ENCODE assay signal across 8 cellular contexts in genomic region chr14:52068741-52069616, GRCh38. TPM values are rescaled to one million over a fixed set of nuclear protein-coding genes. Genes with fewer than 3 reads are reported as not detected.
DNase-seq lines count a peak whose midpoint lies in the region; ATAC-seq and TF ChIP-seq lines count a peak whose summit lies in the region.

Gene NID2, minus strand, starts transcription at chr14:52069059. Its CDS starts 65 bp downstream, at chr14:52068994.

- H3K4me3 Mint-ChIP-seq in activated CD4-positive, alpha-beta T cell treated with anti-CD3 and anti-CD28 coated beads, Interleukin-2, amount 10 ng/mL, durations not matched to agents 24 days and 14 days = peak within 1 kb of the TSS; percentile 68

- TF ChIP-seq CTCF in BJ (IDR thresholded peaks at IDR 0.05; ENCODE audit: insufficient read depth, low read depth, low read length) (0 out of 2 replicates have a peak, but pooled peaks have one; percentile 8), liver (IDR thresholded peaks at IDR 0.05; ENCODE audit: low read depth, low read length, missing input control) (no peak)

- H3K9me3 ChIP-seq in ectodermal cell (ENCODE audit: control insufficient read depth, low read length) (no peaks in the 10 kb centered on the region), liver (ENCODE audit: control insufficient read depth in 4 of 4, low read length in 3 of 4) (no peaks in the 10 kb centered on the region)

- intact Hi-C loops in activated CD4-positive, alpha-beta T cell treated with anti-CD3 and anti-CD28 coated beads, Interleukin-2, amount 10 ng/mL, durations not matched to agents 24 days and 14 days (cut with micrococcal nuclease) = loop anchor here (10.0 kb wide), 1 partner anchor 196 kb away; the partner anchor contains the start of gene PTGDR

- no peak within 1 kb of the TSS for H3K27ac Mint-ChIP-seq in activated CD4-positive, alpha-beta T cell treated with anti-CD3 and anti-CD28 coated beads, Interleukin-2, amount 10 ng/mL, durations not matched to agents 24 days and 14 days

- peaks cover 3% of the 10 kb centered on the region for H3K4me1 ChIP-seq in ectodermal cell (ENCODE audit: control insufficient read depth, insufficient read depth, low read length)
- H3K4me1 ChIP-seq in liver (ENCODE audit: control insufficient read depth in 4 of 4, insufficient read depth in 4 of 4, low read length in 3 of 4) = peaks cover 4 to 17% (median 8%) of the 10 kb centered on the region in 4 donors

- H3K4me3 ChIP-seq in BJ (ENCODE audit: low read depth, low read length) = peak within 1 kb of the TSS; percentile 89
- peak within 1 kb of the TSS; percentile 65 for H3K4me3 ChIP-seq in ectodermal cell (ENCODE audit: insufficient read depth, low read depth, low read length)
- peak within 1 kb of the TSS in 2 of 3 donors; percentile 43 to 56 for H3K4me3 ChIP-seq in liver (ENCODE audit: low read depth in 1 of 3, low read length in 3 of 3)

- peaks cover 59% of the 10 kb centered on the region for H3K27me3 Mint-ChIP-seq in activated CD4-positive, alpha-beta T cell treated with anti-CD3 and anti-CD28 coated beads, Interleukin-2, amount 10 ng/mL, durations not matched to agents 24 days and 14 days

- WGBS in ectodermal cell, 2 experiments = 0% methylated on average over 75 of the region's 75 CpGs
- WGBS in liver = 2% methylated on average over 75 of the region's 75 CpGs

- H3K4me1 Mint-ChIP-seq in activated CD4-positive, alpha-beta T cell treated with anti-CD3 and anti-CD28 coated beads, Interleukin-2, amount 10 ng/mL, durations not matched to agents 24 days and 14 days = peaks cover 17% of the 10 kb centered on the region

- H3K36me3 ChIP-seq in BJ (ENCODE audit: control insufficient read depth, insufficient read depth, low read length) (peaks cover 2% of the 10 kb centered on the region; the same call in 1 of the 2 replicates), ectodermal cell (ENCODE audit: control insufficient read depth, insufficient read depth, low read length) (no peaks in the 10 kb centered on the region), liver (ENCODE audit: control insufficient read depth in 4 of 4, insufficient read depth in 3 of 4, low read depth in 1 of 4, low read length in 3 of 4) (no peaks in the 10 kb centered on the region)

- peak; percentile 42 for ATAC-seq in HG02852 (IDR thresholded peaks at IDR 0.05; ENCODE audit: unreplicated experiment)

- H3K27ac ChIP-seq in ectodermal cell (ENCODE audit: insufficient read depth, low read depth, low read length, poor library complexity, severe bottlenecking) (peak within 1 kb of the TSS; percentile 80), liver (ENCODE audit: low read depth in 1 of 2, low read length in 2 of 2) (peak within 1 kb of the TSS; percentile 43 to 63)

- H3K9ac ChIP-seq in liver (ENCODE audit: low read depth in 1 of 2, low read length in 2 of 2) = peak within 1 kb of the TSS in 1 of 2 donors; percentile 8

- H3K9me3 Mint-ChIP-seq in activated CD4-positive, alpha-beta T cell treated with anti-CD3 and anti-CD28 coated beads, Interleukin-2, amount 10 ng/mL, durations not matched to agents 24 days and 14 days = peaks cover 2% of the 10 kb centered on the region

- CTCF ChIA-PET in BJ (lab: Yijun Ruan, JAX) = interaction anchor here (0.6 to 1.8 kb wide), 13 partner anchors 9 to 258 kb away, joined by 3 to 13 read pairs (median 4); no protein-coding TSS in a partner anchor

- DNase-seq in BJ (ENCODE audit: low read depth) (no peak), NCI-H187 (lab: John Stamatoyannopoulos, UW) (no peak), OCI-M2 (lab: John Stamatoyannopoulos, UW; ENCODE audit: unreplicated experiment) (no peak)
- peak; percentile 84 for DNase-seq in activated CD4-positive, alpha-beta T cell treated with anti-CD3 and anti-CD28 coated beads, Interleukin-2, amount 10 ng/mL, durations not matched to agents 24 days and 14 days
- DNase-seq in stimulated activated CD4-positive, alpha-beta T cell treated with anti-CD3 and anti-CD28 coated beads, Interleukin-2, amount 100 ng/mL, for 48 hours = peak; percentile 49 to 51

- no peak for TF ChIP-seq RAD21 in liver (IDR thresholded peaks at IDR 0.05)

- H3K36me3 Mint-ChIP-seq in activated CD4-positive, alpha-beta T cell treated with anti-CD3 and anti-CD28 coated beads, Interleukin-2, amount 10 ng/mL, durations not matched to agents 24 days and 14 days (ENCODE audit: low read depth) = peaks cover 2% of the 10 kb centered on the region

- H3K27me3 ChIP-seq in BJ (ENCODE audit: control insufficient read depth, insufficient read depth, low read length) (no peaks in the 10 kb centered on the region), ectodermal cell (ENCODE audit: control insufficient read depth, insufficient read depth, low read length, poor library complexity, severe bottlenecking) (peaks cover 52% of the 10 kb centered on the region), liver (ENCODE audit: control insufficient read depth in 4 of 4, insufficient read depth in 4 of 4, low read length in 3 of 4) (peaks cover 2 to 13% (median 9%) of the 10 kb centered on the region in 4 donors)

- POLR2A ChIA-PET in BJ (lab: Charles Lee) = interaction anchor here (1.0 to 1.2 kb wide), 2 partner anchors 11 to 24 kb away, joined by 4 to 12 read pairs; no protein-coding TSS in a partner anchor

TF ChIP-seq in liver, 16 proteins besides CTCF, POLR2A, EP300 and RAD21:
- no peak for TF ChIP-seq REST (IDR thresholded peaks at IDR 0.05)
- peak in 1 of 2 donors; percentile 26 for TF ChIP-seq RXRA (IDR thresholded peaks at IDR 0.05)
- TF ChIP-seq SP1 (IDR thresholded peaks at IDR 0.05) = peak; percentile 17
- no peak for TF ChIP-seq NR2F2 (IDR thresholded peaks at IDR 0.05)
- no peak for TF ChIP-seq JUND (IDR thresholded peaks at IDR 0.05)
- TF ChIP-seq EGR1 (IDR thresholded peaks at IDR 0.05; ENCODE audit: low read depth in 2 of 2) = no peak
- TF ChIP-seq YY1 (IDR thresholded peaks at IDR 0.05) = no peak
- TF ChIP-seq FOXA2 (IDR thresholded peaks at IDR 0.05) = no peak
TF ChIP-seq in liver: peak in this region for 2.

RNA-seq across cellular contexts. Expression of gene NID2, which starts in this region (rescaled TPM):
- 253 and 279 TPM in 2 replicates for polyA plus RNA-seq in BJ (2011; rRNA removed)
- polyA minus RNA-seq in BJ (2011; rRNA and poly(A)+ RNA removed) = 143 and 227 TPM in 2 replicates
- 0.09 TPM in 2 replicates for total RNA-seq in activated CD4-positive, alpha-beta T cell treated with anti-CD3 and anti-CD28 coated beads, Interleukin-2, amount 10 ng/mL, durations not matched to agents 24 days and 14 days
- polyA plus RNA-seq in ectodermal cell (2013, experiment 1 of 4) = 30.5 TPM
- polyA plus RNA-seq in ectodermal cell (2013, experiment 2 of 4) = 38.5 TPM
- polyA plus RNA-seq in ectodermal cell (2013, experiment 3 of 4) = 33.2 TPM
- 35.4 TPM for polyA plus RNA-seq in ectodermal cell (2013, experiment 4 of 4)
- 10 to 100 TPM; 15.4 to 23.3 TPM for total RNA-seq in liver
- polyA plus RNA-seq in liver = 1 to 10 TPM; 2.3 to 4.7 TPM

Comparison
In these comparisons a context has a peak if more than half of its experiments do, and no peak if none do; other contexts are left out.
1. RNA of gene NID2 (total RNA-seq): 15.4 to 23.3 TPM in liver; 0.09 TPM in activated CD4-positive, alpha-beta T cell treated with anti-CD3 and anti-CD28 coated beads, Interleukin-2, amount 10 ng/mL, durations not matched to agents 24 days and 14 days; every median in the first group is over 10 times any median in the second.
2. RNA of gene NID2 (polyA plus RNA-seq): 253 to 279 TPM in BJ; 2.3 to 4.7 TPM in liver; every median in the first group is over 10 times any median in the second.
3. Peak in DNase-seq in activated CD4-positive, alpha-beta T cell treated with anti-CD3 and anti-CD28 coated beads, Interleukin-2, amount 10 ng/mL, durations not matched to agents 24 days and 14 days; RNA of the gene not detected or under 1 TPM.
4. DNase-seq: peak in stimulated activated CD4-positive, alpha-beta T cell treated with anti-CD3 and anti-CD28 coated beads, Interleukin-2, amount 100 ng/mL, for 48 hours (2 of 2); none in BJ (single experiment), NCI-H187 (0 of 2) and OCI-M2 (single experiment).
5. Peak in every context shown above with its lines, with median percentiles within 50 percentile points of each other: H3K4me3 ChIP-seq.